Comparison of ENCODE assay signal across 21 cellular contexts in the genomic region with DNA sequence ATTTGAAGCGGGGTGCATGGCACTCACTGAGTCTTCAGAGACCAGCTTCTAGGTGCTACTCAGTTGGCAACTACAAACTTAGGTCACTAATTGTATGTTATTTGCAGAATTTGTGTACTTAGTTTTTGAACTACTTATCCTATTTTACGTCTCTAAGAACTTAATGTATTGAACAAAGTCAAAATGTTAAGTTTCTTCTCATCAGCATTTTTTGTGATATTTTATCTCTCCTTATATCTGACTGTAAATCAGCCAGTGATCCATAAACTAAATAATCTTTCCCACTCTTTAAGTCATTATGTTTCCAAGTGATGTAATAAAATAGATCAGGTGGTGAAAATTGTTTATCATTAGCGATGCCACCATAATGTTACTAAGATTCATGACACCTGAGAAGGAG.
DNase-seq lines count a peak whose midpoint lies in the region; ATAC-seq, FAIRE-seq and TF ChIP-seq lines count a peak whose summit lies in the region.
"Had no signal": no experiment of that assay in that cellular context is flagged by ENCODE, and none has a peak within 500 bp of the region (broad histone marks: within the 10 kb centered on the region; RNA-seq: fewer than 3 reads in every experiment).

No MANE protein-coding gene starts in this region.

- H3K4me1 ChIP-seq in HepG2 (ENCODE audit: insufficient read depth, low read length) (no peaks in the 10 kb centered on the region), right lobe of liver (no peaks in the 10 kb centered on the region), esophagus (ENCODE audit: control insufficient read depth in 2 of 2, insufficient read depth in 2 of 2, low read length in 1 of 2) (no peaks in the 10 kb centered on the region), PC-3 (ENCODE audit: insufficient read depth, low read length) (no peaks in the 10 kb centered on the region)

- no peak for FAIRE-seq in HepG2 (lab: Jason Lieb, UNC)
- FAIRE-seq: A204.1, GM12891, GM18507 had no signal

- H3K4me1 Mint-ChIP-seq in activated CD4-positive, alpha-beta memory T cell treated with anti-CD3 and anti-CD28 coated beads, Interleukin-2, amount 10 ng/mL, durations not matched to agents 7 days and 5 days, result peaks cover 23% of the 10 kb centered on the region
- peaks cover 23% of the 10 kb centered on the region for H3K4me1 Mint-ChIP-seq in activated CD4-positive, alpha-beta memory T cell treated with anti-CD3 and anti-CD28 coated beads for 36 hours (ENCODE audit: low read depth)
- H3K4me1 Mint-ChIP-seq in activated naive CD4-positive, alpha-beta T cell treated with anti-CD3 and anti-CD28 coated beads for 36 hours (ENCODE audit: low read depth), result peaks cover 14% of the 10 kb centered on the region

- H3K4me3 ChIP-seq in HepG2 (replicated peaks in 1 of 3; ENCODE audit: insufficient read depth in 1 of 3, low read depth in 2 of 3, low read length in 3 of 3), result no peak overlapping the region
- no peak overlapping the region for H3K4me3 ChIP-seq in right lobe of liver
- no peak overlapping the region for H3K4me3 ChIP-seq in esophagus (ENCODE audit: low read depth in 1 of 2, low read length in 2 of 2)
- no peak overlapping the region for H3K4me3 ChIP-seq in PC-3 (ENCODE audit: low read length)
- H3K4me3 ChIP-seq: GM23248 had no signal

- TF ChIP-seq CTCF in HepG2 (CRISPR knock-in tag; IDR thresholded peaks at IDR 0.05) (no peak), right lobe of liver (IDR thresholded peaks at IDR 0.05) (no peak), PC-3 (conservative IDR thresholded peaks at IDR 0.05; ENCODE audit: low read depth, low read length) (no peak)

- H3K9me2 ChIP-seq in PC-3 (replicated peaks; ENCODE audit: low read length), result no peaks in the 10 kb centered on the region

- H4K20me1 ChIP-seq in HepG2 (ENCODE audit: insufficient read depth, low read length), result no peaks in the 10 kb centered on the region
- H4K20me1 ChIP-seq in PC-3 (ENCODE audit: low read length), result no peaks in the 10 kb centered on the region

- H3K9ac ChIP-seq in HepG2 (ENCODE audit: insufficient read depth, low read depth, low read length), result no peak overlapping the region
- no peak overlapping the region for H3K9ac ChIP-seq in PC-3 (ENCODE audit: low read length)
- H3K9ac ChIP-seq: GM23248 had no signal

- H3K36me3 ChIP-seq in HepG2 (replicated peaks in 1 of 2; ENCODE audit: control insufficient read depth in 1 of 2, insufficient read depth in 2 of 2, low read length in 2 of 2), result peaks cover 13 to 50% of the 10 kb centered on the region in 2 experiments
- H3K36me3 ChIP-seq in right lobe of liver, result peaks cover 0 to 10% (median 0%) of the 10 kb centered on the region in 4 donors
- H3K36me3 ChIP-seq in esophagus (ENCODE audit: control insufficient read depth in 2 of 2, insufficient read depth in 2 of 2, low read length in 1 of 2), result peaks cover 0 to 5% of the 10 kb centered on the region in 2 donors
- peaks cover 4% of the 10 kb centered on the region; the same call in 1 of the 2 replicates for H3K36me3 ChIP-seq in PC-3 (ENCODE audit: low read depth, low read length)

- H3K79me2 ChIP-seq in HepG2 (ENCODE audit: insufficient read depth, low read length) (no peaks in the 10 kb centered on the region), PC-3 (ENCODE audit: low read length) (no peaks in the 10 kb centered on the region)

- H3K27ac ChIP-seq in HepG2 (ENCODE audit: extremely low read length, insufficient read depth, low read length) (no peak overlapping the region), right lobe of liver (no peak overlapping the region), esophagus (ENCODE audit: low read depth in 2 of 2, low read length in 1 of 2) (peak overlapping the region; percentile 57 to 63), PC-3 (ENCODE audit: low read length) (no peak overlapping the region)
- H3K27ac ChIP-seq: GM23248 had no signal

- no peak for DNase-seq in activated CD4-positive, alpha-beta memory T cell treated with anti-CD3 and anti-CD28 coated beads, Interleukin-2, amount 10 ng/mL, durations not matched to agents 7 days and 5 days
- DNase-seq in activated CD4-positive, alpha-beta memory T cell treated with anti-CD3 and anti-CD28 coated beads for 36 hours, result no peak
- no peak for DNase-seq in HepG2 (ENCODE audit: low spot score)
- no peak for DNase-seq in right lobe of liver
- no peak for DNase-seq in PC-3
- DNase-seq in activated naive CD4-positive, alpha-beta T cell treated with anti-CD3 and anti-CD28 coated beads for 36 hours, result no peak
- DNase-seq: C1 segment of cervical spinal cord; COR-L47; GF-D8; HCEC 1CT; NCI-H1417 treated with DMSO at 0.1 percent for 48 hours; NCI-H1930; NCI-H446; NCI-H69; NK-92 treated with Interleukin-12 subunit alpha and Interleukin-12 subunit beta, amount 100 ng/mL, for 24 hours had no signal

- TF ChIP-seq POLR2A in HepG2 (IDR thresholded peaks at IDR 0.05; ENCODE audit: insufficient read depth in 1 of 2, low read depth in 2 of 2, low read length in 2 of 2) (no peak), right lobe of liver (IDR thresholded peaks at IDR 0.05) (no peak)

- H3K4me2 ChIP-seq in HepG2 (ENCODE audit: low read depth, low read length) (no peak overlapping the region), PC-3 (ENCODE audit: low read length) (no peak overlapping the region)

- no peaks in the 10 kb centered on the region for H3K9me3 Mint-ChIP-seq in activated CD4-positive, alpha-beta memory T cell treated with anti-CD3 and anti-CD28 coated beads, Interleukin-2, amount 10 ng/mL, durations not matched to agents 7 days and 5 days
- no peaks in the 10 kb centered on the region for H3K9me3 Mint-ChIP-seq in activated CD4-positive, alpha-beta memory T cell treated with anti-CD3 and anti-CD28 coated beads for 36 hours
- no peaks in the 10 kb centered on the region for H3K9me3 Mint-ChIP-seq in activated naive CD4-positive, alpha-beta T cell treated with anti-CD3 and anti-CD28 coated beads for 36 hours

- ATAC-seq in HepG2 (no peak), right lobe of liver (no peak), PC-3 (no peak), HG02642 (IDR thresholded peaks at IDR 0.05; ENCODE audit: poor library complexity, unreplicated experiment) (no peak)

- no peaks in the 10 kb centered on the region for H3K27me3 Mint-ChIP-seq in activated CD4-positive, alpha-beta memory T cell treated with anti-CD3 and anti-CD28 coated beads, Interleukin-2, amount 10 ng/mL, durations not matched to agents 7 days and 5 days
- H3K27me3 Mint-ChIP-seq in activated CD4-positive, alpha-beta memory T cell treated with anti-CD3 and anti-CD28 coated beads for 36 hours, result no peaks in the 10 kb centered on the region
- no peaks in the 10 kb centered on the region for H3K27me3 Mint-ChIP-seq in activated naive CD4-positive, alpha-beta T cell treated with anti-CD3 and anti-CD28 coated beads for 36 hours (ENCODE audit: low read depth)

- BruUV-seq in HepG2 (replicated peaks; lab: Mats Ljungman, UMichigan) (no TSS peak), PC-3 (replicated peaks; lab: Mats Ljungman, UMichigan) (no TSS peak)

- H3K4me3 Mint-ChIP-seq in activated CD4-positive, alpha-beta memory T cell treated with anti-CD3 and anti-CD28 coated beads, Interleukin-2, amount 10 ng/mL, durations not matched to agents 7 days and 5 days, result no peak overlapping the region
- no peak overlapping the region for H3K4me3 Mint-ChIP-seq in activated CD4-positive, alpha-beta memory T cell treated with anti-CD3 and anti-CD28 coated beads for 36 hours
- no peak overlapping the region for H3K4me3 Mint-ChIP-seq in activated naive CD4-positive, alpha-beta T cell treated with anti-CD3 and anti-CD28 coated beads for 36 hours

- CTCF ChIA-PET in activated CD4-positive, alpha-beta memory T cell treated with anti-CD3 and anti-CD28 coated beads, Interleukin-2, amount 10 ng/mL, durations not matched to agents 7 days and 5 days (lab: Charles Lee), result interaction anchor here (1.9 to 2.5 kb wide), 2 partner anchors 16 to 44 kb away, joined by 7 to 17 read pairs; no protein-coding TSS in a partner anchor
- CTCF ChIA-PET in activated CD4-positive, alpha-beta memory T cell treated with anti-CD3 and anti-CD28 coated beads for 36 hours (lab: Charles Lee), result interaction anchor here (2.7 kb wide), 1 partner anchor 17 kb away, joined by 16 read pairs; no protein-coding TSS in a partner anchor
- CTCF ChIA-PET in HepG2 (lab: Yijun Ruan, JAX; ENCODE audit: low intra/inter-chr PET ratio, low total read pairs) (no interaction called here), PC-3 (lab: Charles Lee) (no interaction called here)
- CTCF ChIA-PET in activated naive CD4-positive, alpha-beta T cell treated with anti-CD3 and anti-CD28 coated beads for 36 hours (lab: Charles Lee), result no interaction called here

- no peaks in the 10 kb centered on the region for H3K27me3 ChIP-seq in HepG2 (ENCODE audit: control insufficient read depth in 1 of 2, insufficient read depth in 2 of 2, low read length in 2 of 2)
- no peaks in the 10 kb centered on the region for H3K27me3 ChIP-seq in right lobe of liver
- no peaks in the 10 kb centered on the region for H3K27me3 ChIP-seq in esophagus (ENCODE audit: control insufficient read depth in 1 of 2, insufficient read depth in 2 of 2, low read length in 2 of 2)
- H3K27me3 ChIP-seq in PC-3 (ENCODE audit: low read length), result no peaks in the 10 kb centered on the region

- TF ChIP-seq EP300 in HepG2 (IDR thresholded peaks at IDR 0.05; ENCODE audit: low read depth in 2 of 2, low read length in 2 of 2) (no peak), HepG2 (CRISPR knock-in tag; IDR thresholded peaks at IDR 0.05; ENCODE audit: borderline replicate concordance) (no peak)

- H2AFZ ChIP-seq in HepG2 (ENCODE audit: low read length), result no peak overlapping the region
- no peak overlapping the region for H2AFZ ChIP-seq in PC-3 (ENCODE audit: low read length)
- H2AFZ ChIP-seq: GM23248 had no signal

- H3K9me3 ChIP-seq in HepG2 (ENCODE audit: low read length) (no peaks in the 10 kb centered on the region), right lobe of liver (no peaks in the 10 kb centered on the region), esophagus (ENCODE audit: control insufficient read depth in 2 of 2, insufficient read depth in 1 of 2, low read depth in 1 of 2, low read length in 1 of 2) (no peaks in the 10 kb centered on the region), PC-3 (ENCODE audit: low read length) (no peaks in the 10 kb centered on the region)

- H3F3A ChIP-seq in PC-3 (ENCODE audit: low read length, unreplicated experiment), result no peaks in the 10 kb centered on the region

- H3K27ac Mint-ChIP-seq in activated CD4-positive, alpha-beta memory T cell treated with anti-CD3 and anti-CD28 coated beads, Interleukin-2, amount 10 ng/mL, durations not matched to agents 7 days and 5 days, result peak overlapping the region; percentile 96
- no peak overlapping the region for H3K27ac Mint-ChIP-seq in activated CD4-positive, alpha-beta memory T cell treated with anti-CD3 and anti-CD28 coated beads for 36 hours
- no peak overlapping the region for H3K27ac Mint-ChIP-seq in activated naive CD4-positive, alpha-beta T cell treated with anti-CD3 and anti-CD28 coated beads for 36 hours

- in situ Hi-C loops in HepG2 (cut with HindIII; ENCODE audit: extremely low pct_ligation_motif_present, low pct_unique_long_range_greater_than_20kb), result no loop called here

- H3K36me3 Mint-ChIP-seq in activated CD4-positive, alpha-beta memory T cell treated with anti-CD3 and anti-CD28 coated beads, Interleukin-2, amount 10 ng/mL, durations not matched to agents 7 days and 5 days (ENCODE audit: low read depth), result peaks cover 8% of the 10 kb centered on the region
- H3K36me3 Mint-ChIP-seq in activated CD4-positive, alpha-beta memory T cell treated with anti-CD3 and anti-CD28 coated beads for 36 hours, result peaks cover 3% of the 10 kb centered on the region
- H3K36me3 Mint-ChIP-seq in activated naive CD4-positive, alpha-beta T cell treated with anti-CD3 and anti-CD28 coated beads for 36 hours (ENCODE audit: low read depth), result peaks cover 2% of the 10 kb centered on the region

- POLR2A ChIA-PET in activated CD4-positive, alpha-beta memory T cell treated with anti-CD3 and anti-CD28 coated beads, Interleukin-2, amount 10 ng/mL, durations not matched to agents 7 days and 5 days (lab: Charles Lee), result interaction anchor here (0.8 to 4.4 kb wide), 6 partner anchors 12 to 135 kb away, joined by 3 to 47 read pairs (median 6); partner anchors contain the start of genes SBDS and TMEM248
- POLR2A ChIA-PET in activated CD4-positive, alpha-beta memory T cell treated with anti-CD3 and anti-CD28 coated beads for 36 hours (lab: Charles Lee), result interaction anchor here (0.6 to 2.3 kb wide), 4 partner anchors 9 to 878 kb away, joined by 3 to 20 read pairs (median 4); no protein-coding TSS in a partner anchor
- POLR2A ChIA-PET in HepG2 (lab: Yijun Ruan, JAX), result no interaction called here
- POLR2A ChIA-PET in PC-3 (lab: Charles Lee; ENCODE audit: unreplicated experiment), result no interaction called here

- TF ChIP-seq RAD21 in HepG2 (CRISPR knock-in tag; IDR thresholded peaks at IDR 0.05), result no peak

- WGBS in HepG2 (ENCODE audit: low lambda C conversion rate), result 97% methylated on average over 3 of the region's 3 CpGs
- WGBS in right lobe of liver (ENCODE audit: insufficient coverage, low coverage, low lambda C conversion rate, missing lambda C conversion rate), result 100% methylated on average over 2 of the region's 3 CpGs
- 91 to 93% methylated on average over 3 of the region's 3 CpGs for WGBS in esophagus, 2 donors

- intact Hi-C loops in activated CD4-positive, alpha-beta memory T cell treated with anti-CD3 and anti-CD28 coated beads for 36 hours (cut with micrococcal nuclease), result loop anchor here (1.0 kb wide), 3 partner anchors 9 to 24 kb away; no protein-coding TSS in a partner anchor
- intact Hi-C loops in HepG2 (cut with micrococcal nuclease; ENCODE audit: unreplicated experiment) (no loop called here), right lobe of liver (cut with DNase I) (no loop called here), PC-3 (cut with micrococcal nuclease) (no loop called here)
- intact Hi-C loops in activated naive CD4-positive, alpha-beta T cell treated with anti-CD3 and anti-CD28 coated beads for 36 hours (cut with micrococcal nuclease), result loop anchor here (1.0 kb wide), 1 partner anchor 15 kb away; no protein-coding TSS in a partner anchor

Comparison
In these comparisons a context has a peak if more than half of its experiments do, and no peak if none do; other contexts are left out.
1. H3K27ac ChIP-seq: peak in esophagus (2 of 2); none in HepG2 (single experiment), right lobe of liver (0 of 3) and PC-3 (single experiment).
2. CTCF ChIA-PET loops: an anchor here in activated CD4-positive, alpha-beta memory T cell treated with anti-CD3 and anti-CD28 coated beads, Interleukin-2, amount 10 ng/mL, durations not matched to agents 7 days and 5 days (1.9 to 2.5 kb wide) and activated CD4-positive, alpha-beta memory T cell treated with anti-CD3 and anti-CD28 coated beads for 36 hours (2.7 kb wide); none called in HepG2, PC-3 and activated naive CD4-positive, alpha-beta T cell treated with anti-CD3 and anti-CD28 coated beads for 36 hours.
3. POLR2A ChIA-PET loops: an anchor here in activated CD4-positive, alpha-beta memory T cell treated with anti-CD3 and anti-CD28 coated beads, Interleukin-2, amount 10 ng/mL, durations not matched to agents 7 days and 5 days (0.8 to 4.4 kb wide) and activated CD4-positive, alpha-beta memory T cell treated with anti-CD3 and anti-CD28 coated beads for 36 hours (0.6 to 2.3 kb wide); none called in HepG2 and PC-3.
4. intact Hi-C loops: an anchor here in activated CD4-positive, alpha-beta memory T cell treated with anti-CD3 and anti-CD28 coated beads for 36 hours (1.0 kb wide) and activated naive CD4-positive, alpha-beta T cell treated with anti-CD3 and anti-CD28 coated beads for 36 hours (1.0 kb wide); none called in HepG2, right lobe of liver and PC-3.